In the genomic region with DNA sequence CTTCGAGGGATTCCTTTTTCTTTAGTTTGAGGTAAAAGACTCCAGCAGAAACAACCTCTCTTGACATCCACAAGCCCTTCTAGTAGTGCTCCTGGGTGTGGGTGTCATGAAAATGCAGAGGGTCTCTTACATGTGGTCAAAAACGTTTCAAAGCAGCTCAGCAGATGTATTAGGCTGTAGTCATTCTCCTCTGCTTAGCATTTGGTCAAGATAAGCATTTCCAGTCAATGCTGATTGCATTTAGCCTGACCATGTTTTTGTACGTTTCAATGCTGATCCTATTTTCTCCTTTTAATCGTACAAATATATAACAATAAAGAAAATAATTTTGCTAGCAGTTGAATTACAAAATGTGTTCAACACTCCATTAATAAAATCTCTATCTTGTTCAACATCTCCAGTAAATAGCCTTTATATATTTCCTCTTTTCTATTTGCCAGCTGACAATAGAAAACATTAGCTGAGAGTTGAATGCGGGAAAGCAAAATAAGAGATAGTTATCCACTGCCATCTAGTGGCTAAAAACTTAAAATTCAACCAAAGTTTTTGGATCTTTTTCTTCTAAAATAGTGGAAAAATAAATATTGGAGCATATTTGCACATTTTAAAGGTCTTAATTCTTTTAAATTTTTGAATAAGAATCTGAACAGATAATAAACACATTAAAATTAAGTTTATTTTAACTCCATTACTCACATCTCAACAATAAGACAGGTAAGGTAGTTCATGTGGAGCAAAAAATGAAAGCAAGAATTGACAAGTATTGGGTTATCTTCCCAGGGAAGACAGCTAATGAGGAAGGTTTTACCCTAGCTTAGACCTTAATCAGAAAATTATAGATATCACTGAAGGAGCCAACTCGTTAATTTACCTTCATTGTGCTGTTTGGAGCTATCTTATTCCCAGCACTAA, we compare ENCODE assay signal across 8 cellular contexts. TPM values are rescaled to one million over a fixed set of nuclear protein-coding genes. Genes with fewer than 3 reads are reported as not detected.
DNase-seq lines count a peak whose midpoint lies in the region; ATAC-seq, FAIRE-seq and TF ChIP-seq lines count a peak whose summit lies in the region.

No MANE protein-coding gene starts in this region.

- no peaks in the 10 kb centered on the region for H3K9me3 ChIP-seq in stomach

- no peak for TF ChIP-seq EP300 in stomach (IDR thresholded peaks at IDR 0.05)

- peak; percentile 21 for FAIRE-seq in D721Med (lab: Jason Lieb, UNC)

- peaks cover 14% of the 10 kb centered on the region for H3K4me1 Mint-ChIP-seq in HFFc6 (ENCODE audit: low read depth)

- H3K36me3 ChIP-seq in stomach = no peaks in the 10 kb centered on the region

- TF ChIP-seq POLR2A in stomach (IDR thresholded peaks at IDR 0.05) = no peak

- no peak overlapping the region for H3K27ac Mint-ChIP-seq in HFFc6

- peak; percentile 66 for TF ChIP-seq CTCF in D721Med (IDR thresholded peaks at IDR 0.05; ENCODE audit: insufficient read depth, missing control alignments)
- TF ChIP-seq CTCF in HFFc6 (IDR thresholded peaks at IDR 0.05) = peak; percentile 89
- TF ChIP-seq CTCF in foreskin keratinocyte (conservative IDR thresholded peaks at IDR 0.05) = peak; percentile 79
- TF ChIP-seq CTCF in stomach (IDR thresholded peaks at IDR 0.05) = peak in 4 of 7 experiments; percentile 10 to 63 (median 52)

- intact Hi-C loops in stomach (cut with DNase I; ENCODE audit: low total_unique reads) = loop anchor here (10.0 kb wide), 1 partner anchor 260 kb away; no protein-coding TSS in a partner anchor

- no peaks in the 10 kb centered on the region for H3K36me3 Mint-ChIP-seq in HFFc6 (ENCODE audit: low read depth)

- H3K4me1 ChIP-seq in foreskin keratinocyte = no peaks in the 10 kb centered on the region
- peaks cover 0 to 13% (median 4%) of the 10 kb centered on the region in 4 donors for H3K4me1 ChIP-seq in stomach

- DNase-seq in D721Med (ENCODE audit: insufficient read length, low spot score) = no peak
- DNase-seq in HFFc6 = peak; percentile 12
- peak; percentile 23 for DNase-seq in RPMI7951 (ENCODE audit: low read depth)
- DNase-seq in foreskin keratinocyte = no peak
- DNase-seq in stomach = no peak
- no peak for DNase-seq in epidermal melanocyte (ENCODE audit: insufficient read length, low spot score)

- no peak overlapping the region for H3K4me3 Mint-ChIP-seq in HFFc6

- no peak overlapping the region for H3K27ac ChIP-seq in foreskin keratinocyte
- no peak overlapping the region for H3K27ac ChIP-seq in stomach

- H3K4me3 ChIP-seq in stomach = no peak overlapping the region

- H3K27me3 ChIP-seq in foreskin keratinocyte = peaks cover 25% of the 10 kb centered on the region
- no peaks in the 10 kb centered on the region for H3K27me3 ChIP-seq in stomach

- 15 to 32% (median 20%) methylated on average over 6 of the region's 6 CpGs for WGBS in stomach, 5 donors

- no peaks in the 10 kb centered on the region for H3K9me3 Mint-ChIP-seq in HFFc6

- H3K27me3 Mint-ChIP-seq in HFFc6 (ENCODE audit: insufficient read depth) = peaks cover 23% of the 10 kb centered on the region

- ATAC-seq in foreskin keratinocyte (no peak), GM18520 (IDR thresholded peaks at IDR 0.05; ENCODE audit: unreplicated experiment) (no peak), GM19351 (IDR thresholded peaks at IDR 0.05; ENCODE audit: unreplicated experiment) (no peak)

RNA-seq across cellular contexts. Expression of a gene that starts 15.2 kb away (rescaled TPM):
- 10 to 100 TPM in 5 of 6 experiments, 1 to 10 TPM in 1; 9.6 to 12.6 (median 10.5) TPM for total RNA-seq in HFFc6 (2021; fragmentation: NEBNext Ultra II Directional; extraction: Animal tissue kit (Norgen Biotek cat#: 25700))
- total RNA-seq in RPMI7951 (2014; rRNA removed; shearing (Covaris generic)) = 19.1 and 25.0 TPM in 2 replicates
- total RNA-seq in foreskin keratinocyte = 18.2 and 19.6 TPM in 2 replicates
- 9.9 and 11.6 TPM in 2 replicates for polyA plus RNA-seq in foreskin keratinocyte
- total RNA-seq in stomach = 100 to 1,000 TPM in 1 of 5 donors, 10 to 100 TPM in 4; 34.2 to 223 (median 40.3) TPM
- polyA plus RNA-seq in stomach = 10 to 100 TPM in 1 of 3 donors, 1 to 10 TPM in 2; 7.0 to 11.9 (median 7.6) TPM

Comparison
In these comparisons a context has a peak if more than half of its experiments do, and no peak if none do; other contexts are left out.
1. DNase-seq: peak in HFFc6 (single experiment) and RPMI7951 (single experiment); none in D721Med (single experiment), foreskin keratinocyte (0 of 2), stomach (single experiment) and epidermal melanocyte (single experiment).
2. Peak in every context shown above with its lines, with median percentiles within 50 percentile points of each other: CTCF ChIP-seq.